In genomic region chr21:39062196-39062900, GRCh38 we compare ENCODE assay signal across 18 cellular contexts.
DNase-seq lines count a peak whose midpoint lies in the region; ATAC-seq and TF ChIP-seq lines count a peak whose summit lies in the region.
"Had no signal": no experiment of that assay in that cellular context is flagged by ENCODE, and none has a peak within 500 bp of the region (broad histone marks: within the 10 kb centered on the region; RNA-seq: fewer than 3 reads in every experiment).

No MANE protein-coding gene starts in this region.

- H3K9me3 ChIP-seq in RWPE2 (ENCODE audit: severe bottlenecking): no peaks in the 10 kb centered on the region
- H3K9me3 ChIP-seq: SJSA1 had no signal

- no peak overlapping the region for H3K4me3 ChIP-seq in RWPE2 (ENCODE audit: severe bottlenecking)
- H3K4me3 ChIP-seq: A549; BLaER1 treated with 17β-estradiol and CSF1 and Interleukin-3, amounts not matched to agents 10 nM and 100 nM; SJSA1 had no signal

- H3K4me1 ChIP-seq in RWPE2 (ENCODE audit: insufficient read depth, poor library complexity, severe bottlenecking) (no peaks in the 10 kb centered on the region), foreskin keratinocyte (peaks cover 2% of the 10 kb centered on the region)
- H3K4me1 ChIP-seq: A549; BLaER1 treated with 17β-estradiol and CSF1 and Interleukin-3, amounts not matched to agents 10 nM and 100 nM; SJSA1 had no signal

- no peak for TF ChIP-seq CTCF in RWPE2 (IDR thresholded peaks at IDR 0.05; ENCODE audit: poor library complexity, severe bottlenecking)
- TF ChIP-seq CTCF in foreskin keratinocyte (conservative IDR thresholded peaks at IDR 0.05): no peak

- DNase-seq in ELR (ENCODE audit: low read depth) (peak; percentile 56), RWPE2 (ENCODE audit: low spot score) (no peak), foreskin keratinocyte (no peak), sciatic nerve (ENCODE audit: low spot score) (no peak), left cardiac atrium (no peak), NCI-H1092 (lab: John Stamatoyannopoulos, UW) (no peak), activated T-cell treated with anti-CD3 and anti-CD28 coated beads for 4 hours (no peak)
- DNase-seq in activated T-cell treated with anti-CD3 and anti-CD28 coated beads, Interleukin-2, amount 50 U/mL, for 1 hour: no peak
- DNase-seq: DND-41, GF-D8, Kasumi-1, NCI-H187, NCI-H446 treated with DMSO at 0.1 percent for 48 hours, OCI-M1 had no signal

- H3K27me3 ChIP-seq in RWPE2 (ENCODE audit: insufficient read depth, poor library complexity, severe bottlenecking): no peaks in the 10 kb centered on the region
- peaks cover 2% of the 10 kb centered on the region for H3K27me3 ChIP-seq in foreskin keratinocyte
- H3K27me3 ChIP-seq: BLaER1 treated with 17β-estradiol and CSF1 and Interleukin-3, amounts not matched to agents 10 nM and 100 nM; SJSA1 had no signal

- intact Hi-C loops in sciatic nerve (cut with DNase I): no loop called here
- intact Hi-C loops in left cardiac atrium (cut with DNase I): no loop called here

- peak; percentile 73 for ATAC-seq in RWPE2 (ENCODE audit: low read depth)
- peak; percentile 31 for ATAC-seq in foreskin keratinocyte
- ATAC-seq in sciatic nerve: peak; percentile 12
- no peak for ATAC-seq in left cardiac atrium
- ATAC-seq: A549 had no signal

- no peaks in the 10 kb centered on the region for H3K36me3 ChIP-seq in RWPE2 (ENCODE audit: low read depth)
- H3K36me3 ChIP-seq: BLaER1 treated with 17β-estradiol and CSF1 and Interleukin-3, amounts not matched to agents 10 nM and 100 nM; SJSA1 had no signal

- H3K27ac ChIP-seq in RWPE2 (ENCODE audit: poor library complexity, severe bottlenecking) (no peak overlapping the region), foreskin keratinocyte (no peak overlapping the region)
- H3K27ac ChIP-seq: A549; BLaER1 treated with 17β-estradiol and CSF1 and Interleukin-3, amounts not matched to agents 10 nM and 100 nM; RWPE1; SJSA1 had no signal

Comparison
In these comparisons a context has a peak if more than half of its experiments do, and no peak if none do; other contexts are left out.
1. ATAC-seq: peak in RWPE2 (single experiment), foreskin keratinocyte (single experiment) and sciatic nerve (single experiment); none in left cardiac atrium (0 of 2).